Comparison of ENCODE assay signal across 8 cellular contexts in the genomic region with DNA sequence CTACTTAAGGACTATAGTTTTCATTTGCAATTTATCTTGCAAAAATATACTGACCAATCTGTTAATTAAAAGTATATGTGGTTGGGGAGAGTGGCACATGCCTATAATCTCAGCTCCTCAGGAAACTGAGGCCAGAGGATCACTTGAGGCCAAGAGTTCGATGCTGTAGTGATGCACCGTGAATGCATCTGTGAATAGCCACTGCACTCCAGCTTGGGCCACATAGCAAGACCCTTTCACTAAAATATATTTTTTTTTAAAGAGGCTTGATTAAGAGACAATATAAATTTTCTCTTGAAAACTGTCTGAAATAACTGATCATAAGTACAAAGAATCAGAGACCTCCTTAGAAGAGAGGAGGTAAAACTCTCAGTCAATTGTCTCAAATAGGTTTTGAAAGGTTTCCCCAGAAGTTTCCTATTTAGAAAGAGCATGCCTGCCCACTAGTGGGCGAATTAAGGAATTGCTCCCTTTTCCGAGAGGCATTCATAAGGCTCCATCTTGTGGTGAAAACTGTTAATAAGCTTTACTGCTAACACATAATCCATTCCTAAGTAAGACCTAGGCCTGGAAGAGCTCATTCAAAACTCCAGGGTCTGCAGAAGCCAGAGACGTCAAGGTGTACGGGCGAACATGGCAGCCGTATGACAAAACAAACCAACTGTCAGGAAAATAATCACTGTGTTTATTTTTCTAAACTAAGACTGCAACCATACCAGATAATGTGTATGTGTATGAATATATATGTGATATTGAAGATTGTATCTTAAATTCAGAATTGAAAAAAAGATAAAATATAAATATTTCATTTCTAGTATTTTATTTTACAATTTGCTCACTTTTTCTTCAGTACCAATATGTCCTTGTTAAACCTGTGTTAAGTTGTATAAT. TPM values are rescaled to one million over a fixed set of nuclear protein-coding genes. Genes with fewer than 3 reads are reported as not detected.
DNase-seq lines count a peak whose midpoint lies in the region; ATAC-seq and TF ChIP-seq lines count a peak whose summit lies in the region.

No MANE protein-coding gene starts in this region.

- peak; percentile 99 for TF ChIP-seq CTCF in lower lobe of right lung (IDR thresholded peaks at IDR 0.05)

- no peak overlapping the region for H3K27ac ChIP-seq in lower lobe of right lung

- no peaks in the 10 kb centered on the region for H3K36me3 ChIP-seq in lower lobe of right lung

- no peaks in the 10 kb centered on the region for H3K9me3 ChIP-seq in lower lobe of right lung

- H3K4me3 ChIP-seq in lower lobe of right lung: no peak overlapping the region

- peak; percentile 81 for ATAC-seq in GM19438 (IDR thresholded peaks at IDR 0.05; ENCODE audit: low read depth, unreplicated experiment)
- peak; percentile 91 for ATAC-seq in HG03460 (IDR thresholded peaks at IDR 0.05; ENCODE audit: unreplicated experiment)
- peak; percentile 85 to 92 for ATAC-seq in lower lobe of right lung

- DNase-seq in COLO829 (ENCODE audit: low spot score): peak; percentile 99
- DNase-seq in NCI-H510A (lab: John Stamatoyannopoulos, UW): peak; percentile 8
- DNase-seq in activated CD4-positive, CD25-positive, alpha-beta regulatory T cell treated with anti-CD3 and anti-CD28 coated beads, Interleukin-2, amount 50 U/mL, for 72 hours: peak; percentile 45
- DNase-seq in dedifferentiated amniotic fluid mesenchymal stem cell (ENCODE audit: extremely low spot score): peak; percentile 81
- DNase-seq in lower lobe of right lung: no peak
- DNase-seq in stimulated activated CD8-positive, alpha-beta memory T cell treated with anti-CD3 and anti-CD28 coated beads, Interleukin-15, amount 100 ng/mL, for 48 hours (ENCODE audit: low read depth in 2 of 2): peak; percentile 25 to 26

- H3K4me1 ChIP-seq in lower lobe of right lung: no peaks in the 10 kb centered on the region

- intact Hi-C loops in lower lobe of right lung (cut with DNase I): loop anchor here (5.0 kb wide), 1 partner anchor 208 kb away; no protein-coding TSS in a partner anchor

- peaks cover 4% of the 10 kb centered on the region for H3K27me3 ChIP-seq in lower lobe of right lung (ENCODE audit: low read depth)

RNA-seq across cellular contexts. Expression of gene TAS2R40, which starts 6.8 kb away (rescaled TPM):
- total RNA-seq in lower lobe of right lung: not detected

RNA-seq across cellular contexts. Expression of gene TAS2R39, which starts 31.8 kb away (rescaled TPM):
- total RNA-seq in lower lobe of right lung: not detected

RNA-seq across cellular contexts. Expression of gene GSTK1, which starts 48.2 kb away (rescaled TPM):
- 152 TPM for total RNA-seq in lower lobe of right lung
